Comparison of ENCODE assay signal across 21 cellular contexts in genomic region chr12:130987151-130987931, GRCh38. TPM values are rescaled to one million over a fixed set of nuclear protein-coding genes. Genes with fewer than 3 reads are reported as not detected.
DNase-seq lines count a peak whose midpoint lies in the region; TF ChIP-seq lines count a peak whose summit lies in the region.
"Had no signal": no experiment of that assay in that cellular context is flagged by ENCODE, and none has a peak within 500 bp of the region (broad histone marks: within the 10 kb centered on the region; RNA-seq: fewer than 3 reads in every experiment).

No MANE protein-coding gene starts in this region.

- H3K4me3 Mint-ChIP-seq in glutamatergic neuron (ENCODE audit: unreplicated experiment) = peak overlapping the region; percentile 22
- H3K4me3 Mint-ChIP-seq: CD4-positive, alpha-beta memory T cell had no signal

- DNase-seq in COLO668 (lab: John Stamatoyannopoulos, UW; ENCODE audit: unreplicated experiment) (peak; percentile 77), NCI-H526 (lab: John Stamatoyannopoulos, UW) (peak; percentile 84 to 86), glutamatergic neuron (no peak), posterior vena cava (ENCODE audit: low spot score) (peak; percentile 68), HUDEP-2 (lab: John Stamatoyannopoulos, UW; ENCODE audit: unreplicated experiment in 76 of 76) (no peak), NCI-H748 treated with DMSO at 0.1 percent for 48 hours (lab: John Stamatoyannopoulos, UW) (no peak), NCI-H774 (lab: John Stamatoyannopoulos, UW) (no peak)
- DNase-seq: Calu3; CD4-positive, alpha-beta memory T cell; DMS79; MM.1S; NCI-H1092 treated with DMSO at 0.1 percent for 48 hours; NCI-H146; NCI-H2081; NCI-H2171 treated with DMSO at 0.1 percent for 48 hours; NCI-H446; NCI-H82; SIG-M5 had no signal

- H3K9me3 Mint-ChIP-seq in glutamatergic neuron (ENCODE audit: unreplicated experiment) = peaks cover 9% of the 10 kb centered on the region

- H3K27ac Mint-ChIP-seq in glutamatergic neuron (ENCODE audit: unreplicated experiment) = peak overlapping the region; percentile 98
- H3K27ac Mint-ChIP-seq: CD4-positive, alpha-beta memory T cell had no signal

- no peaks in the 10 kb centered on the region for H3K27me3 Mint-ChIP-seq in glutamatergic neuron (ENCODE audit: unreplicated experiment)

- H3K36me3 Mint-ChIP-seq in glutamatergic neuron (ENCODE audit: unreplicated experiment) = no peaks in the 10 kb centered on the region
- H3K36me3 Mint-ChIP-seq: CD4-positive, alpha-beta memory T cell had no signal

- no peak for TF ChIP-seq CTCF in glutamatergic neuron (IDR thresholded peaks at IDR 0.05; ENCODE audit: partially characterized antibody, unreplicated experiment)

- peaks cover 40% of the 10 kb centered on the region for H3K4me1 Mint-ChIP-seq in glutamatergic neuron (ENCODE audit: low read depth, unreplicated experiment)
- H3K4me1 Mint-ChIP-seq: CD4-positive, alpha-beta memory T cell had no signal

- intact Hi-C loops in posterior vena cava (cut with DNase I) = no loop called here

RNA-seq across cellular contexts. Expression of gene ADGRD1, which starts 33.6 kb away (rescaled TPM):
- total RNA-seq in glutamatergic neuron (ENCODE audit: unreplicated experiment) (0.96 TPM), posterior vena cava (100 to 1,000 TPM; 178 to 238 TPM)
- total RNA-seq: A673; Calu3; CD4-positive, alpha-beta memory T cell; LHCN-M2; RPMI7951 had no signal

Comparison
In these comparisons a context has a peak if more than half of its experiments do, and no peak if none do; other contexts are left out.
1. DNase-seq: peak in COLO668 (single experiment), NCI-H526 (2 of 2) and posterior vena cava (single experiment); none in glutamatergic neuron (single experiment), HUDEP-2 (0 of 76), NCI-H748 treated with DMSO at 0.1 percent for 48 hours (single experiment) and NCI-H774 (single experiment).
2. RNA of gene ADGRD1, which starts 33.6 kb away (total RNA-seq): 178 to 238 TPM in posterior vena cava; 0.96 TPM in glutamatergic neuron (single experiment); every median in the first group is over 10 times any median in the second.